In the genomic region with DNA sequence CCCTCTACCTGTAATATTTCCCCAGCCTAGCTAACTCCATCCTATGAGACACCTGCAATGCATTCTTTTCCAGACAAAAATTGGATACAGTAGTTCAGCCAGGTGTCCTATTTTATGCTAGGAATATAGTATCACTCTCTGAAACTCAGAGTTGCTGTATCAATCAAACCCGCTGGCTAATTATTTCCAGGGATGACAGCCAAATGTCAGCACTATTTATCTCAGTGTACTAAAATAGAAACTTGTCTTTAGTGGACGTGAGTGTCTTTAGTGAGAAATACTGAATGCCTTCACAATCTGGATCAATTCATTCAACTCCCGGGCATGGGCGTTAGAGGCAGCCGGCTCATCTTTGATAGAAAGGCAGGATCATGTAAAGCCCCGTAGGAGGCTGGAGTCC, we compare ENCODE assay signal across 26 cellular contexts.
"Had no signal": no experiment of that assay in that cellular context is flagged by ENCODE, and none has a peak within 500 bp of the region (broad histone marks: within the 10 kb centered on the region; RNA-seq: fewer than 3 reads in every experiment).

No MANE protein-coding gene starts in this region.

- DNase-seq: stimulated activated CD4-positive, alpha-beta T cell treated with anti-CD3 and anti-CD28 coated beads, Interleukin-2, amount 100 ng/mL, for 48 hours; stimulated activated CD4-positive, alpha-beta T cell treated with anti-CD3 and anti-CD28 coated beads, Interleukin-4, amount 100 ng/mL, for 1 hour; stimulated activated CD4-positive, alpha-beta T cell treated with anti-CD3 and anti-CD28 coated beads, Interleukin-4, amount 100 ng/mL, for 24 hours; stimulated activated CD4-positive, alpha-beta T cell treated with anti-CD3 and anti-CD28 coated beads, Interleukin-4, amount 100 ng/mL, for 4 hours; stimulated activated CD8-positive, alpha-beta memory T cell treated with anti-CD3 and anti-CD28 coated beads, Interleukin-4, amount 100 ng/mL, for 48 hours; stimulated activated naive B cell treated with anti-CD40 and anti-IgM and Interleukin-4, amounts not matched to agents 10 μg/mL and 1 μg/mL and 100 μg/mL, for 72 hours; stimulated activated naive CD4-positive, alpha-beta T cell; stimulated activated naive CD4-positive, alpha-beta T cell treated with Interleukin-2 at 50 U/mL for 16 hours; stimulated activated naive CD8-positive, alpha-beta T cell treated with anti-CD3 and anti-CD28 coated beads, Interleukin-15, amount 100 ng/mL, for 72 hours; stimulated activated naive CD8-positive, alpha-beta T cell treated with anti-CD3 and anti-CD28 coated beads, Interleukin-15, Interleukin-2, amounts not matched to agents 100 U/mL and 50 U/mL, for 24 hours; stomach; substantia nigra; testis; thyroid gland; tibial artery; transverse colon; trophoblast cell; upper lobe of left lung; upper lobe of right lung; uterus had no signal

- H3K36me3 ChIP-seq: stomach, suprapubic skin, thoracic aorta, thyroid gland, tibial artery, tibial nerve, transverse colon, upper lobe of left lung, upper lobe of right lung, uterus, vagina had no signal

- H3K4me1 ChIP-seq: stomach, suprapubic skin, tibial artery, tibial nerve, transverse colon, upper lobe of left lung, upper lobe of right lung, uterus, vagina had no signal

- H3K4me3 ChIP-seq: stomach, suprapubic skin, testis, thoracic aorta, thyroid gland, tibial artery, tibial nerve, transverse colon, upper lobe of left lung, upper lobe of right lung, uterus, vagina had no signal

- H3K27ac ChIP-seq: stomach, suprapubic skin, testis, thoracic aorta, thyroid gland, tibial artery, tibial nerve, transverse colon, upper lobe of left lung, upper lobe of right lung, uterus, vagina had no signal

- H3K9me3 ChIP-seq: stomach, suprapubic skin, testis, thoracic aorta, thyroid gland, tibial artery, tibial nerve, transverse colon, upper lobe of left lung, upper lobe of right lung, uterus, vagina had no signal

- ATAC-seq: stimulated activated effector memory CD8-positive, alpha-beta T cell treated with anti-CD3 and anti-CD28 coated beads, Interleukin-12 subunit alpha, Interleukin-12 subunit beta, amount 100 ng/mL, for 72 hours; stimulated activated memory B cell treated with anti-CD40 and anti-IgM and Interleukin-4, amounts not matched to agents 10 μg/mL and 1 μg/mL and 100 μg/mL, for 72 hours; stimulated activated naive B cell treated with anti-CD40 and anti-IgM and Interleukin-4, amounts not matched to agents 10 μg/mL and 1 μg/mL and 100 μg/mL, for 72 hours; stimulated activated naive CD8-positive, alpha-beta T cell treated with anti-CD3 and anti-CD28 coated beads, Interleukin-15, amount 100 ng/mL, for 72 hours; stimulated activated naive CD8-positive, alpha-beta T cell treated with anti-CD3 and anti-CD28 coated beads, Interleukin-15, Interleukin-2, amounts not matched to agents 100 U/mL and 50 U/mL, for 24 hours; upper lobe of right lung had no signal

- H3K27me3 ChIP-seq: stomach, suprapubic skin, testis, thyroid gland, tibial artery, tibial nerve, transverse colon, upper lobe of left lung, upper lobe of right lung, uterus, vagina had no signal
